ENCODE assay signal across 26 cellular contexts in genomic region chr6:49050606-49051005, GRCh38.
DNase-seq lines count a peak whose midpoint lies in the region; ATAC-seq, FAIRE-seq and TF ChIP-seq lines count a peak whose summit lies in the region.
"Had no signal": no experiment of that assay in that cellular context is flagged by ENCODE, and none has a peak within 500 bp of the region (broad histone marks: within the 10 kb centered on the region; RNA-seq: fewer than 3 reads in every experiment).

No MANE protein-coding gene starts in this region.

- in situ Hi-C loops in mammary epithelial cell (cut with MboI; ENCODE audit: low sequenced_read_pairs in 2 of 2) = no loop called here

- H3K14ac ChIP-seq in H1 (ENCODE audit: insufficient read length) = no peak overlapping the region

- no peak overlapping the region for H2BK120ac ChIP-seq in H1 (replicated peaks; ENCODE audit: low read depth, low read length)

- H3K9ac ChIP-seq in mammary epithelial cell (ENCODE audit: insufficient read depth, low read length) (no peak overlapping the region), PC-3 (ENCODE audit: low read length) (peak overlapping the region; percentile 61), H1 (replicated peaks in 1 of 4; ENCODE audit: extremely low read depth in 1 of 4, low read depth in 3 of 4, low read length in 3 of 4) (no peak overlapping the region)
- H3K9ac ChIP-seq: BLaER1 treated with 17β-estradiol and CSF1 and Interleukin-3, amounts not matched to agents 10 nM and 100 nM; GM23248 had no signal

- no peak overlapping the region for H4K8ac ChIP-seq in H1 (ENCODE audit: extremely low read depth, insufficient read depth, low read length)

- H3K9me3 ChIP-seq in mammary epithelial cell (replicated peaks; ENCODE audit: insufficient read depth, low read length) = no peaks in the 10 kb centered on the region
- H3K9me3 ChIP-seq in PC-3 (ENCODE audit: low read length) = no peaks in the 10 kb centered on the region
- no peaks in the 10 kb centered on the region for H3K9me3 ChIP-seq in H1 (ENCODE audit: insufficient read depth in 2 of 2, low read depth in 1 of 2, low read length in 1 of 2)
- H3K9me3 ChIP-seq in upper lobe of left lung = no peaks in the 10 kb centered on the region
- H3K9me3 ChIP-seq: A549; BE2C; BLaER1 treated with 17β-estradiol and CSF1 and Interleukin-3, amounts not matched to agents 10 nM and 100 nM had no signal

- no peaks in the 10 kb centered on the region for H3K36me3 Mint-ChIP-seq in MCF 10A (ENCODE audit: insufficient read depth, unreplicated experiment)
- H3K36me3 Mint-ChIP-seq in activated CD4-positive, alpha-beta memory T cell treated with anti-CD3 and anti-CD28 coated beads, Interleukin-2, amount 10 ng/mL, durations not matched to agents 7 days and 5 days (ENCODE audit: low read depth) = no peaks in the 10 kb centered on the region
- H3K36me3 Mint-ChIP-seq: CD14-positive monocyte; CD8-positive, alpha-beta memory T cell had no signal

- POLR2A ChIA-PET in MCF 10A (lab: Yijun Ruan, JAX) (interaction anchor here (1.0 kb wide), 1 partner anchor 11 kb away, joined by 4 read pairs; no protein-coding TSS in a partner anchor), PC-3 (lab: Charles Lee; ENCODE audit: unreplicated experiment) (no interaction called here), H1 (lab: Charles Lee; ENCODE audit: partially characterized antibody) (no interaction called here)
- POLR2A ChIA-PET in activated CD4-positive, alpha-beta memory T cell treated with anti-CD3 and anti-CD28 coated beads, Interleukin-2, amount 10 ng/mL, durations not matched to agents 7 days and 5 days (lab: Charles Lee) = no interaction called here

- H3K4me2 ChIP-seq in mammary epithelial cell (ENCODE audit: insufficient read depth, low read depth, low read length) (no peak overlapping the region), PC-3 (ENCODE audit: low read length) (peak overlapping the region; percentile 57), H1 (ENCODE audit: insufficient read depth in 1 of 2, low read depth in 2 of 2, low read length in 2 of 2) (no peak overlapping the region)
- H3K4me2 ChIP-seq: A549; BLaER1 treated with 17β-estradiol and CSF1 and Interleukin-3, amounts not matched to agents 10 nM and 100 nM had no signal

- H2BK15ac ChIP-seq in H1 (ENCODE audit: low read length) = no peak overlapping the region

- no peak overlapping the region for H3K18ac ChIP-seq in H1 (ENCODE audit: extremely low read depth, low read length)

- no peak overlapping the region for H2BK5ac ChIP-seq in H1 (ENCODE audit: low read depth, low read length)

- no peak overlapping the region for H2BK20ac ChIP-seq in H1 (ENCODE audit: low read length)

- H2AFZ ChIP-seq in mammary epithelial cell (ENCODE audit: low read depth, low read length) (peak overlapping the region; percentile 42), PC-3 (ENCODE audit: low read length) (peak overlapping the region; percentile 52; the same call in 1 of the 2 replicates), H1 (ENCODE audit: low read length) (peak overlapping the region; percentile 4; the same call in 1 of the 2 replicates)
- H2AFZ ChIP-seq: GM23248 had no signal

- no peak overlapping the region for H3K27ac ChIP-seq in mammary epithelial cell (ENCODE audit: insufficient read depth, low read depth, low read length)
- peak overlapping the region; percentile 88 for H3K27ac ChIP-seq in PC-3 (ENCODE audit: low read length)
- no peak overlapping the region for H3K27ac ChIP-seq in H1 (ENCODE audit: low read depth, low read length)
- no peak overlapping the region for H3K27ac ChIP-seq in upper lobe of left lung
- H3K27ac ChIP-seq: A549; BLaER1 treated with 17β-estradiol and CSF1 and Interleukin-3, amounts not matched to agents 10 nM and 100 nM; GM23248 had no signal

- H3K56ac ChIP-seq in H1 (replicated peaks; ENCODE audit: insufficient read length, low read depth, low read length) = no peak overlapping the region

- BruUV-seq in mammary epithelial cell (replicated peaks; lab: Mats Ljungman, UMichigan) = no TSS peak
- no TSS peak for BruUV-seq in MCF 10A (replicated peaks; lab: Mats Ljungman, UMichigan)
- BruUV-seq in PC-3 (replicated peaks; lab: Mats Ljungman, UMichigan) = no TSS peak

- no peaks in the 10 kb centered on the region for H3K27me3 Mint-ChIP-seq in MCF 10A (ENCODE audit: insufficient read depth, unreplicated experiment)
- no peaks in the 10 kb centered on the region for H3K27me3 Mint-ChIP-seq in activated CD4-positive, alpha-beta memory T cell treated with anti-CD3 and anti-CD28 coated beads, Interleukin-2, amount 10 ng/mL, durations not matched to agents 7 days and 5 days
- H3K27me3 Mint-ChIP-seq: CD4-positive, alpha-beta T cell; CD8-positive, alpha-beta memory T cell had no signal

- H3K27ac Mint-ChIP-seq in MCF 10A (ENCODE audit: low read depth, unreplicated experiment) = no peak overlapping the region
- no peak overlapping the region for H3K27ac Mint-ChIP-seq in activated CD4-positive, alpha-beta memory T cell treated with anti-CD3 and anti-CD28 coated beads, Interleukin-2, amount 10 ng/mL, durations not matched to agents 7 days and 5 days
- H3K27ac Mint-ChIP-seq: CD14-positive monocyte; CD4-positive, alpha-beta T cell; CD8-positive, alpha-beta memory T cell; HFFc6 had no signal

- H3K27me3 ChIP-seq in mammary epithelial cell (ENCODE audit: insufficient read depth, low read length) = no peaks in the 10 kb centered on the region
- no peaks in the 10 kb centered on the region for H3K27me3 ChIP-seq in PC-3 (ENCODE audit: low read length)
- H3K27me3 ChIP-seq in H1 (replicated peaks in 1 of 4; ENCODE audit: control insufficient read depth in 3 of 4, extremely low read depth in 1 of 4, insufficient read depth in 3 of 4, low read length in 3 of 4) = no peaks in the 10 kb centered on the region
- no peaks in the 10 kb centered on the region for H3K27me3 ChIP-seq in upper lobe of left lung
- H3K27me3 ChIP-seq: BE2C; BLaER1 treated with 17β-estradiol and CSF1 and Interleukin-3, amounts not matched to agents 10 nM and 100 nM had no signal

- H3K9me2 ChIP-seq in PC-3 (replicated peaks; ENCODE audit: low read length) = no peaks in the 10 kb centered on the region

- no peak overlapping the region for H2BK12ac ChIP-seq in H1 (ENCODE audit: low read depth, low read length)

- H3K4me1 ChIP-seq in mammary epithelial cell (ENCODE audit: insufficient read depth, low read length) (peaks cover 15% of the 10 kb centered on the region), PC-3 (ENCODE audit: insufficient read depth, low read length) (peaks cover 50% of the 10 kb centered on the region), H1 (replicated peaks in 1 of 4; ENCODE audit: control insufficient read depth in 3 of 4, insufficient read depth in 4 of 4, low read length in 3 of 4) (0 out of 7 replicates have a peak, but pooled peaks cover 0 to 4% (median 0%) of the 10 kb centered on the region in 4 experiments), upper lobe of left lung (no peaks in the 10 kb centered on the region)
- H3K4me1 ChIP-seq: A549; BE2C; BLaER1 treated with 17β-estradiol and CSF1 and Interleukin-3, amounts not matched to agents 10 nM and 100 nM had no signal

- H4K20me1 ChIP-seq in mammary epithelial cell (ENCODE audit: insufficient read depth, low read length) = no peaks in the 10 kb centered on the region
- no peaks in the 10 kb centered on the region for H4K20me1 ChIP-seq in PC-3 (ENCODE audit: low read length)
- no peaks in the 10 kb centered on the region for H4K20me1 ChIP-seq in H1 (replicated peaks in 1 of 2; ENCODE audit: control insufficient read depth in 1 of 2, insufficient read depth in 2 of 2, low read length in 2 of 2)
- H4K20me1 ChIP-seq: BLaER1 treated with 17β-estradiol and CSF1 and Interleukin-3, amounts not matched to agents 10 nM and 100 nM had no signal

- H3K4me3 Mint-ChIP-seq in MCF 10A (ENCODE audit: unreplicated experiment) = no peak overlapping the region
- no peak overlapping the region for H3K4me3 Mint-ChIP-seq in activated CD4-positive, alpha-beta memory T cell treated with anti-CD3 and anti-CD28 coated beads, Interleukin-2, amount 10 ng/mL, durations not matched to agents 7 days and 5 days
- H3K4me3 Mint-ChIP-seq: CD14-positive monocyte; CD4-positive, alpha-beta T cell; CD8-positive, alpha-beta memory T cell; HFFc6 had no signal

- no peaks in the 10 kb centered on the region for H3K23me2 ChIP-seq in H1 (ENCODE audit: low read depth, low read length)

- peaks cover 7% of the 10 kb centered on the region for H3K4me1 Mint-ChIP-seq in MCF 10A (ENCODE audit: insufficient read depth, unreplicated experiment)
- H3K4me1 Mint-ChIP-seq in activated CD4-positive, alpha-beta memory T cell treated with anti-CD3 and anti-CD28 coated beads, Interleukin-2, amount 10 ng/mL, durations not matched to agents 7 days and 5 days = no peaks in the 10 kb centered on the region
- H3K4me1 Mint-ChIP-seq: CD14-positive monocyte; CD8-positive, alpha-beta memory T cell had no signal

- no peaks in the 10 kb centered on the region for H3K79me2 ChIP-seq in mammary epithelial cell (ENCODE audit: insufficient read depth, low read length)
- no peaks in the 10 kb centered on the region for H3K79me2 ChIP-seq in PC-3 (ENCODE audit: low read length)
- H3K79me2 ChIP-seq in H1 (ENCODE audit: control insufficient read depth in 1 of 2, insufficient read depth in 2 of 2, low read length in 2 of 2) = no peaks in the 10 kb centered on the region

- 92% methylated on average over 1 of the region's 1 CpG for WGBS in mammary epithelial cell (ENCODE audit: low coverage, missing lambda C conversion rate)
- 64% methylated on average over 1 of the region's 1 CpG; no CpG with 5 or more reads in 1 of the 2 experiments for WGBS in H1 (ENCODE audit: extremely low coverage in 1 of 2, insufficient coverage in 1 of 2, insufficient read length in 1 of 2, insufficient replicate concordance in 2 of 2, low coverage in 1 of 2, low lambda C conversion rate in 2 of 2, missing lambda C conversion rate in 1 of 2), 2 experiments
- WGBS in upper lobe of left lung, 2 donors = 59 to 63% methylated on average over 1 of the region's 1 CpG

- TF ChIP-seq CTCF in mammary epithelial cell (conservative IDR thresholded peaks at IDR 0.05 in 1 of 2, IDR thresholded peaks at IDR 0.05 in 1 of 2; ENCODE audit: extremely low read depth in 1 of 2, insufficient read depth in 1 of 2, low read depth in 1 of 2, low read length in 2 of 2) = no peak
- no peak for TF ChIP-seq CTCF in MCF 10A (IDR thresholded peaks at IDR 0.05; ENCODE audit: unreplicated experiment)
- no peak for TF ChIP-seq CTCF in PC-3 (conservative IDR thresholded peaks at IDR 0.05; ENCODE audit: low read depth, low read length)
- no peak for TF ChIP-seq CTCF in H1 (IDR thresholded peaks at IDR 0.05; ENCODE audit: control extremely low read depth in 1 of 3, insufficient read depth in 1 of 3, low read depth in 1 of 3, low read length in 3 of 3)
- TF ChIP-seq CTCF in upper lobe of left lung (IDR thresholded peaks at IDR 0.05) = no peak

- H3K36me3 ChIP-seq in mammary epithelial cell (ENCODE audit: insufficient read depth, low read length) = no peaks in the 10 kb centered on the region
- no peaks in the 10 kb centered on the region for H3K36me3 ChIP-seq in PC-3 (ENCODE audit: low read depth, low read length)
- H3K36me3 ChIP-seq in H1 (ENCODE audit: control insufficient read depth in 2 of 4, insufficient read depth in 4 of 4, low read length in 3 of 4) = no peaks in the 10 kb centered on the region
- H3K36me3 ChIP-seq in upper lobe of left lung = no peaks in the 10 kb centered on the region
- H3K36me3 ChIP-seq: BE2C; BLaER1 treated with 17β-estradiol and CSF1 and Interleukin-3, amounts not matched to agents 10 nM and 100 nM had no signal

- DNase-seq in mammary epithelial cell (no peak), MCF 10A (ENCODE audit: unreplicated experiment) (no peak), PC-3 (peak; percentile 59), H1 (ENCODE audit: low read depth in 1 of 2, low spot score in 2 of 2) (no peak), NCI-H2196 treated with DMSO at 0.1 percent for 48 hours (lab: John Stamatoyannopoulos, UW; ENCODE audit: unreplicated experiment) (no peak), upper lobe of left lung (no peak)
- DNase-seq in activated CD4-positive, alpha-beta memory T cell treated with anti-CD3 and anti-CD28 coated beads, Interleukin-2, amount 10 ng/mL, durations not matched to agents 7 days and 5 days = no peak
- DNase-seq: 8988T; ACHN; AML-193; BE2C; CD4-positive, alpha-beta T cell; CD8-positive, alpha-beta memory T cell; DMS 273 treated with DMSO at 0.1 percent for 48 hours; DMS79; EL; GDM1; GM23248; H7; HFFc6 had no signal

- CTCF ChIA-PET in mammary epithelial cell (lab: Charles Lee; ENCODE audit: low non-redundant PET) (no interaction called here), MCF 10A (lab: Yijun Ruan, JAX) (no interaction called here), PC-3 (lab: Charles Lee) (no interaction called here), H1 (lab: Charles Lee; ENCODE audit: partially characterized antibody) (no interaction called here)
- CTCF ChIA-PET in activated CD4-positive, alpha-beta memory T cell treated with anti-CD3 and anti-CD28 coated beads, Interleukin-2, amount 10 ng/mL, durations not matched to agents 7 days and 5 days (lab: Charles Lee) = no interaction called here

- no peak overlapping the region for H3K23ac ChIP-seq in H1 (ENCODE audit: insufficient read length)

- no peak overlapping the region for H4K91ac ChIP-seq in H1 (replicated peaks; ENCODE audit: insufficient read length, low read length)

- H3K4me3 ChIP-seq in mammary epithelial cell (replicated peaks in 1 of 3; ENCODE audit: insufficient read depth in 1 of 3, low read depth in 2 of 3, low read length in 3 of 3) (no peak overlapping the region), PC-3 (ENCODE audit: low read length) (no peak overlapping the region), H1 (ENCODE audit: extremely low read depth in 1 of 4, insufficient read depth in 2 of 4, low read depth in 3 of 4, low read length in 4 of 4) (no peak overlapping the region), upper lobe of left lung (no peak overlapping the region)
- H3K4me3 ChIP-seq: A549; BLaER1 treated with 17β-estradiol and CSF1 and Interleukin-3, amounts not matched to agents 10 nM and 100 nM; GM12878; GM23248 had no signal

- TF ChIP-seq RAD21 in H1 (IDR thresholded peaks at IDR 0.05 in 1 of 2, conservative IDR thresholded peaks at IDR 0.05 in 1 of 2; ENCODE audit: low read depth in 2 of 2, low read length in 2 of 2) = no peak

- H3F3A ChIP-seq in PC-3 (ENCODE audit: low read length, unreplicated experiment) = no peaks in the 10 kb centered on the region

- TF ChIP-seq EP300 in H1 (IDR thresholded peaks at IDR 0.05; ENCODE audit: borderline replicate concordance in 1 of 2, low read depth in 2 of 2, low read length in 2 of 2) (no peak), upper lobe of left lung (IDR thresholded peaks at IDR 0.05) (no peak)

- no peak overlapping the region for H2AK5ac ChIP-seq in H1 (ENCODE audit: low read depth, low read length)

- intact Hi-C loops in mammary epithelial cell (cut with micrococcal nuclease) (loop anchor here (10.0 kb wide), 1 partner anchor 1266 kb away; the partner anchor contains the start of gene OPN5), MCF 10A (cut with micrococcal nuclease) (no loop called here), PC-3 (cut with micrococcal nuclease) (loop anchor here (2.0 to 5.0 kb wide), 3 partner anchors 224 to 362 kb away; no protein-coding TSS in a partner anchor)

- H3K4ac ChIP-seq in H1 (replicated peaks; ENCODE audit: insufficient read length, low read depth, low read length) = no peak overlapping the region

- TF ChIP-seq POLR2A in H1 (IDR thresholded peaks at IDR 0.05; ENCODE audit: control extremely low read depth in 1 of 2, low read depth in 2 of 2, low read length in 2 of 2) (no peak), upper lobe of left lung (IDR thresholded peaks at IDR 0.05) (no peak)

- peaks cover 4% of the 10 kb centered on the region for H3K9me3 Mint-ChIP-seq in MCF 10A (ENCODE audit: unreplicated experiment)
- H3K9me3 Mint-ChIP-seq in activated CD4-positive, alpha-beta memory T cell treated with anti-CD3 and anti-CD28 coated beads, Interleukin-2, amount 10 ng/mL, durations not matched to agents 7 days and 5 days = peaks cover 4% of the 10 kb centered on the region
- H3K9me3 Mint-ChIP-seq: HFFc6 had no signal

- dilution Hi-C loops in mammary epithelial cell (cut with HindIII; ENCODE audit: low sequenced_read_pairs) = no loop called here

- no peaks in the 10 kb centered on the region for H3K79me1 ChIP-seq in H1 (ENCODE audit: low read depth, low read length)

- no peak for FAIRE-seq in H1 (lab: Jason Lieb, UNC)
- FAIRE-seq: A549, D721Med, GM12878, GM19239 had no signal

- ATAC-seq in PC-3 (peak; percentile 71), upper lobe of left lung (ENCODE audit: low FRiP score in 2 of 2) (no peak)
- ATAC-seq: A549, GM12878 had no signal

- H4K5ac ChIP-seq in H1 (ENCODE audit: insufficient read length, low read depth, low read length) = no peak overlapping the region
